Comparison of ENCODE assay signal across 22 cellular contexts in the genomic region with DNA sequence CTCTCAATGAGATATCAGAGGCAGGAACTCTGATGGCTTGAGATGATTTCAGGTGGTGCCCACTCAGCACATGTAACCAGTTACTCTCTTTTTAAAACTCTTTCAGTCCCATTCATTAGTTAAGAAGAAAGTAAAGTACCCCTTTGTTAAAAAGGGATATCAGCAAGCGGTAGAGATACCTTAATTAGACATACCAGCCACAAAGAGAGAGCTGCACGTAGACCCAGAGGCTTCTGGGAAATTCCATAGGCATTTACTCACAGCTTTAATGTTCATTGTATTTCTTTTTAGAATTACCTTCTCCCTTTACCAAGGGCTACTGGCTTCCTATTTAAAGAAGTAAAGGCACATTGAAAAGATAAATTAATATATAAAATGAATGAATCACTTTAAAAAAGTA.
"Had no signal": no experiment of that assay in that cellular context is flagged by ENCODE, and none has a peak within 500 bp of the region (broad histone marks: within the 10 kb centered on the region; RNA-seq: fewer than 3 reads in every experiment).

No MANE protein-coding gene starts in this region.

- ATAC-seq: activated CD8-positive, alpha-beta T cell treated with anti-CD3 and anti-CD28 coated beads, Interleukin-2, amount 10 ng/mL, durations not matched to agents 7 days and 5 days; activated naive CD4-positive, alpha-beta T cell treated with anti-CD3 and anti-CD28 coated beads, Interleukin-2, amount 50 U/mL, for 72 hours; esophagus mucosa; gastrocnemius medialis; left colon; naive thymus-derived CD4-positive, alpha-beta T cell; psoas muscle; stimulated activated naive CD8-positive, alpha-beta T cell treated with anti-CD3 and anti-CD28 coated beads, Interleukin-15, Interleukin-2, amounts not matched to agents 100 U/mL and 50 U/mL, for 24 hours had no signal

- H3K4me1 ChIP-seq: gastrocnemius medialis, psoas muscle, right atrium auricular region had no signal

- H3K27ac ChIP-seq: brain microvascular endothelial cell, gastrocnemius medialis, neural progenitor cell, psoas muscle, right atrium auricular region, WERI-Rb-1 had no signal

- H3K9me3 ChIP-seq: gastrocnemius medialis, psoas muscle, right atrium auricular region had no signal

- DNase-seq: activated CD4-positive, alpha-beta T cell treated with anti-CD3 and anti-CD28 coated beads, Interleukin-2, amount 50 U/mL, for 1 hour; activated CD4-positive, CD25-positive, alpha-beta regulatory T cell treated with anti-CD3 and anti-CD28 coated beads, Interleukin-2, amount 50 U/mL, for 72 hours; activated CD8-positive, alpha-beta T cell treated with anti-CD3 and anti-CD28 coated beads, Interleukin-2, amount 10 ng/mL, durations not matched to agents 7 days and 5 days; activated gamma-delta T cell treated with Interleukin-2 at 50 U/mL for 16 hours; activated T-cell treated with anti-CD3 and anti-CD28 coated beads, Interleukin-2, amount 50 U/mL, for 1 hour; aorta; brain microvascular endothelial cell; central memory CD4-positive, alpha-beta T cell; effector memory CD4-positive, alpha-beta T cell; gastrocnemius medialis; left colon; naive thymus-derived CD4-positive, alpha-beta T cell; psoas muscle; stimulated activated CD4-positive, alpha-beta T cell treated with anti-CD3 and anti-CD28 coated beads, Interleukin-12 subunit alpha, Interleukin-12 subunit beta, amount 100 ng/mL, for 4 hours; stimulated activated CD4-positive, alpha-beta T cell treated with anti-CD3 and anti-CD28 coated beads, Interleukin-4, amount 100 ng/mL, for 4 hours; stimulated activated naive CD8-positive, alpha-beta T cell treated with anti-CD3 and anti-CD28 coated beads, Interleukin-15, Interleukin-2, amounts not matched to agents 100 U/mL and 50 U/mL, for 24 hours; WERI-Rb-1 had no signal

- H3K4me1 Mint-ChIP-seq: memory B cell; naive thymus-derived CD4-positive, alpha-beta T cell; neural progenitor cell had no signal

- H3K4me2 ChIP-seq: neural progenitor cell had no signal

- H3K9me3 Mint-ChIP-seq: activated naive CD4-positive, alpha-beta T cell treated with anti-CD3 and anti-CD28 coated beads, Interleukin-2, amount 50 U/mL, for 72 hours had no signal

- H3K4me3 ChIP-seq: gastrocnemius medialis, neural progenitor cell, psoas muscle, right atrium auricular region had no signal

- H3K9ac ChIP-seq: neural progenitor cell had no signal

- H3K4me3 Mint-ChIP-seq: activated CD8-positive, alpha-beta T cell treated with anti-CD3 and anti-CD28 coated beads, Interleukin-2, amount 10 ng/mL, durations not matched to agents 7 days and 5 days; memory B cell; naive thymus-derived CD4-positive, alpha-beta T cell; neural progenitor cell had no signal

- H3K36me3 ChIP-seq: brain microvascular endothelial cell, gastrocnemius medialis, neural progenitor cell, right atrium auricular region, WERI-Rb-1 had no signal

- H3K27me3 ChIP-seq: brain microvascular endothelial cell, gastrocnemius medialis, neural progenitor cell, right atrium auricular region had no signal

- H3K27me3 Mint-ChIP-seq: memory B cell had no signal

- H3K36me3 Mint-ChIP-seq: activated naive CD4-positive, alpha-beta T cell treated with anti-CD3 and anti-CD28 coated beads, Interleukin-2, amount 50 U/mL, for 72 hours; memory B cell; naive thymus-derived CD4-positive, alpha-beta T cell; neural progenitor cell had no signal

- H3K27ac Mint-ChIP-seq: activated CD8-positive, alpha-beta T cell treated with anti-CD3 and anti-CD28 coated beads, Interleukin-2, amount 10 ng/mL, durations not matched to agents 7 days and 5 days; memory B cell; naive thymus-derived CD4-positive, alpha-beta T cell; neural progenitor cell had no signal
